Comparison of ENCODE assay signal across 7 cellular contexts in genomic region chr22:50250249-50250554, GRCh38. TPM values are rescaled to one million over a fixed set of nuclear protein-coding genes. Genes with fewer than 3 reads are reported as not detected.
DNase-seq lines count a peak whose midpoint lies in the region; ATAC-seq, FAIRE-seq and TF ChIP-seq lines count a peak whose summit lies in the region.

No MANE protein-coding gene starts in this region.

- peaks cover 8% of the 10 kb centered on the region for H3K27me3 Mint-ChIP-seq in GM23338 (ENCODE audit: insufficient read depth, low read depth, poor library complexity)
- no peaks in the 10 kb centered on the region for H3K27me3 Mint-ChIP-seq in T-cell

- no peaks in the 10 kb centered on the region for H3K9me3 Mint-ChIP-seq in GM23338
- no peaks in the 10 kb centered on the region for H3K9me3 Mint-ChIP-seq in T-cell

- no peaks in the 10 kb centered on the region for H3K27me3 ChIP-seq in GM23338 (ENCODE audit: insufficient read depth)
- H3K27me3 ChIP-seq in gastroesophageal sphincter = no peaks in the 10 kb centered on the region
- H3K27me3 ChIP-seq in skeletal muscle tissue (ENCODE audit: control insufficient read depth in 3 of 3, insufficient read depth in 3 of 3, low read length in 3 of 3) = no peaks in the 10 kb centered on the region

- H3K9me2 ChIP-seq in GM23338 (ENCODE audit: insufficient read depth) = no peaks in the 10 kb centered on the region

- TF ChIP-seq POLR2A in gastroesophageal sphincter (IDR thresholded peaks at IDR 0.05) = no peak

- H3K27ac Mint-ChIP-seq in GM23338 (no peak overlapping the region), T-cell (no peak overlapping the region)

- H3K4me3 ChIP-seq in GM23338 (peak overlapping the region; percentile 86), gastroesophageal sphincter (peak overlapping the region in 1 of 2 donors; percentile 74), skeletal muscle tissue (ENCODE audit: low read length in 3 of 3) (peak overlapping the region; percentile 69 to 80 (median 70))

- peaks cover 3% of the 10 kb centered on the region; the same call in 1 of the 2 replicates for H4K20me1 ChIP-seq in GM23338 (replicated peaks; ENCODE audit: insufficient read depth)

- CTCF ChIA-PET in T-cell (lab: Charles Lee) = interaction anchor here in 1 of 2 donors (1.1 to 1.5 kb wide), 3 partner anchors 22 to 371 kb away, joined by 3 to 4 read pairs (median 3); partner anchors contain the start of gene SCO2

- WGBS in gastroesophageal sphincter (ENCODE audit: low coverage in 1 of 2), 2 donors = no CpG with 5 or more reads among the region's 11 CpGs

- peak overlapping the region; percentile 73 to 84 (median 77) for H3K9ac ChIP-seq in skeletal muscle tissue (ENCODE audit: low read depth in 1 of 3, low read length in 3 of 3)

- POLR2A ChIA-PET in T-cell (lab: Charles Lee) = interaction anchor here in 1 of 2 donors (0.7 kb wide), 1 partner anchor 19 kb away, joined by 3 read pairs; no protein-coding TSS in a partner anchor

- H3K4me1 Mint-ChIP-seq in GM23338 (peaks cover 10% of the 10 kb centered on the region), T-cell (peaks cover 7 to 26% (median 21%) of the 10 kb centered on the region in 3 donors)

- H2AFZ ChIP-seq in GM23338 = no peak overlapping the region

- H3K79me2 ChIP-seq in GM23338 (replicated peaks; ENCODE audit: insufficient read depth) = no peaks in the 10 kb centered on the region; the same call in 1 of the 2 replicates

- TF ChIP-seq EP300 in gastroesophageal sphincter (IDR thresholded peaks at IDR 0.05) = no peak

- no peak for TF ChIP-seq CTCF in GM23338 (conservative IDR thresholded peaks at IDR 0.05; ENCODE audit: low read depth in 2 of 2)
- TF ChIP-seq CTCF in gastroesophageal sphincter (IDR thresholded peaks at IDR 0.05) = no peak

- H3K36me3 ChIP-seq in GM23338 (ENCODE audit: insufficient read depth) (no peaks in the 10 kb centered on the region), gastroesophageal sphincter (peaks cover 0 to 33% of the 10 kb centered on the region in 2 donors), skeletal muscle tissue (ENCODE audit: control insufficient read depth in 3 of 3, insufficient read depth in 3 of 3, low read length in 3 of 3) (peaks cover 26 to 46% (median 35%) of the 10 kb centered on the region in 3 donors)

- ATAC-seq in GM23338 (no peak), T-cell (replicated peaks in 1 of 4) (no peak), gastroesophageal sphincter (no peak)

- H3K4me1 ChIP-seq in GM23338 (ENCODE audit: insufficient read depth) (peaks cover 4% of the 10 kb centered on the region; the same call in 1 of the 2 replicates), gastroesophageal sphincter (peaks cover 0 to 70% (median 32%) of the 10 kb centered on the region in 3 donors), skeletal muscle tissue (ENCODE audit: control insufficient read depth in 3 of 3, insufficient read depth in 3 of 3, low read length in 3 of 3) (peaks cover 34 to 67% (median 54%) of the 10 kb centered on the region in 3 donors)

- peaks cover 6% of the 10 kb centered on the region for H3F3A ChIP-seq in GM23338 (replicated peaks; ENCODE audit: low read depth)

- H3K4me3 Mint-ChIP-seq in GM23338 (peak overlapping the region; percentile 83), T-cell (peak overlapping the region; percentile 71 to 80 (median 74))

- H3K9me3 ChIP-seq in gastroesophageal sphincter = no peaks in the 10 kb centered on the region
- H3K9me3 ChIP-seq in skeletal muscle tissue (ENCODE audit: control insufficient read depth in 3 of 3, low read length in 3 of 3) = no peaks in the 10 kb centered on the region

- FAIRE-seq in urothelium cell line (lab: Jason Lieb, UNC) = no peak

- H3K27ac ChIP-seq in GM23338 (ENCODE audit: low read depth) (no peak overlapping the region), gastroesophageal sphincter (peak overlapping the region in 3 of 4 donors; percentile 82 to 83 (median 82)), skeletal muscle tissue (ENCODE audit: low read depth, low read length) (no peak overlapping the region)

- H3K36me3 Mint-ChIP-seq in GM23338 (ENCODE audit: low read depth) = peaks cover 8% of the 10 kb centered on the region; the same call in 2 of the 3 replicates
- peaks cover 7% of the 10 kb centered on the region for H3K36me3 Mint-ChIP-seq in T-cell

- peak overlapping the region; percentile 96 for H3K4me2 ChIP-seq in GM23338

- DNase-seq in GM23338 (ENCODE audit: low spot score) (no peak), T-cell (no peak), MV-4-11 (lab: John Stamatoyannopoulos, UW) (no peak), NCI-H526 (lab: John Stamatoyannopoulos, UW) (no peak), urothelium cell line (ENCODE audit: low spot score) (no peak)

TF ChIP-seq in GM23338, 12 proteins besides CTCF, POLR2A, EP300 and RAD21 (continues in another document):
- TF ChIP-seq CREB1 (CRISPR knock-in tag; IDR thresholded peaks at IDR 0.05; ENCODE audit: low read depth) (no peak), REST (IDR thresholded peaks at IDR 0.05; ENCODE audit: unreplicated experiment) (no peak), ZNF114 (CRISPR knock-in tag; IDR thresholded peaks at IDR 0.05) (no peak), POLR2AphosphoS5 (IDR thresholded peaks at IDR 0.05; ENCODE audit: low read depth) (no peak)

RNA-seq across cellular contexts. Expression of gene HDAC10, which starts 0.9 kb away (rescaled TPM):
- total RNA-seq in GM23338 (2014; rRNA removed; shearing (Covaris generic)) = 32.4 and 41.9 TPM in 2 replicates
- 4.1 and 5.1 TPM in 2 replicates for polyA plus RNA-seq in GM23338 (2016; fragmentation: Nextera tagmentation; extraction: Ambion mirVana)
- total RNA-seq in T-cell (100 to 1,000 TPM; 101 to 152 (median 128) TPM), gastroesophageal sphincter (10 to 100 TPM in 3 of 4 donors, 1 to 10 TPM in 1; 9.4 to 24.7 (median 12.5) TPM), skeletal muscle tissue (8.9 TPM)

RNA-seq across cellular contexts. Expression of gene TUBGCP6, which starts 5.4 kb away (rescaled TPM):
- total RNA-seq in GM23338 (2014; rRNA removed; shearing (Covaris generic)) = 32.7 and 47.1 TPM in 2 replicates
- 18.6 TPM in 2 replicates for polyA plus RNA-seq in GM23338 (2016; fragmentation: Nextera tagmentation; extraction: Ambion mirVana)
- total RNA-seq in T-cell (100 to 1,000 TPM; 129 to 144 (median 132) TPM), gastroesophageal sphincter (10 to 100 TPM; 26.1 to 48.3 (median 37.4) TPM), skeletal muscle tissue (17.2 TPM)

RNA-seq across cellular contexts. Expression of gene MAPK12, which starts 11.3 kb away (rescaled TPM):
- total RNA-seq in GM23338 (2014; rRNA removed; shearing (Covaris generic)) = 20.4 and 26.1 TPM in 2 replicates
- polyA plus RNA-seq in GM23338 (2016; fragmentation: Nextera tagmentation; extraction: Ambion mirVana) = 10.4 and 15.8 TPM in 2 replicates
- total RNA-seq in T-cell (1 to 10 TPM; 1.7 to 3.1 (median 2.9) TPM), gastroesophageal sphincter (10 to 100 TPM; 10.1 to 18.4 (median 14.0) TPM), skeletal muscle tissue (18.8 TPM)

RNA-seq across cellular contexts. Expression of gene MAPK11, which starts 20.0 kb away (rescaled TPM):
- total RNA-seq in GM23338 (2014; rRNA removed; shearing (Covaris generic)) = 1.6 and 1.9 TPM in 2 replicates
- 0.34 and 0.78 TPM in 2 replicates for polyA plus RNA-seq in GM23338 (2016; fragmentation: Nextera tagmentation; extraction: Ambion mirVana)
- 1 to 10 TPM; 3.5 to 8.9 (median 5.6) TPM for total RNA-seq in T-cell
- total RNA-seq in gastroesophageal sphincter = 10 to 100 TPM in 2 of 4 donors, 1 to 10 TPM in 2; 6.8 to 11.5 (median 10.4) TPM
- total RNA-seq in skeletal muscle tissue = 3.1 TPM

RNA-seq across cellular contexts. Expression of gene SELENOO, which starts 49.4 kb away (rescaled TPM):
- 16.9 and 21.3 TPM in 2 replicates for total RNA-seq in GM23338 (2014; rRNA removed; shearing (Covaris generic))
- polyA plus RNA-seq in GM23338 (2016; fragmentation: Nextera tagmentation; extraction: Ambion mirVana) = 6.8 and 8.6 TPM in 2 replicates
- total RNA-seq in T-cell = 10 to 100 TPM; 28.9 to 51.0 (median 46.1) TPM
- 10 to 100 TPM; 19.9 to 42.6 (median 27.3) TPM for total RNA-seq in gastroesophageal sphincter
- 4.7 TPM for total RNA-seq in skeletal muscle tissue

Comparison
In these comparisons a context has a peak if more than half of its experiments do, and no peak if none do; other contexts are left out.
1. H3K27ac ChIP-seq: peak in gastroesophageal sphincter (3 of 4); none in GM23338 (single experiment) and skeletal muscle tissue (single experiment).